Comparison of ENCODE assay signal across 27 cellular contexts in genomic region chr6:164102701-164103100, GRCh38.
"Had no signal": no experiment of that assay in that cellular context is flagged by ENCODE, and none has a peak within 500 bp of the region (broad histone marks: within the 10 kb centered on the region; RNA-seq: fewer than 3 reads in every experiment).

No MANE protein-coding gene starts in this region.

- H3K27ac Mint-ChIP-seq: activated CD4-positive, alpha-beta T cell treated with anti-CD3 and anti-CD28 coated beads for 36 hours; activated CD8-positive, alpha-beta memory T cell treated with anti-CD3 and anti-CD28 coated beads, Interleukin-2, amount 10 ng/mL, durations not matched to agents 7 days and 5 days; activated CD8-positive, alpha-beta T cell treated with anti-CD3 and anti-CD28 coated beads, Interleukin-2, amount 10 ng/mL, durations not matched to agents 7 days and 5 days; activated naive CD8-positive, alpha-beta T cell; activated T-helper 2 cell treated with anti-CD3 and anti-CD28 coated beads, Interferon-gamma antibody, Interleukin-2, Interleukin-4, amounts not matched to agents 10 μg/mL and 5 μg/mL and 100 μg/mL, durations not matched to agents 14 hours and 24 hours and 36 hours; dendritic cell treated with granulocyte-macrophage colony-stimulating factor and Interleukin-4, amounts not matched to agents 40 ng/mL and 50 ng/mL, for 4 days; mesothelial cell of epicardium; naive B cell; stimulated activated effector memory CD8-positive, alpha-beta T cell treated with anti-CD3 and anti-CD28 coated beads, Interleukin-12 subunit alpha, Interleukin-12 subunit beta, amount 100 ng/mL, for 72 hours; stimulated activated naive CD8-positive, alpha-beta T cell treated with anti-CD3 and anti-CD28 coated beads, Interleukin-15, amount 100 ng/mL, for 72 hours; T-helper 2 cell treated with Interferon-gamma antibody and Interleukin-4, amounts not matched to agents 5 μg/mL and 100 μg/mL, for 36 hours had no signal

- H3K4me3 ChIP-seq: adrenal gland, esophagus squamous epithelium, skin epidermis, thyroid gland, upper lobe of left lung, vagina had no signal

- H3K27me3 ChIP-seq: adrenal gland, brain microvascular endothelial cell, esophagus squamous epithelium, thyroid gland, upper lobe of left lung, vagina had no signal

- H3K9me3 ChIP-seq: adrenal gland, esophagus squamous epithelium, thyroid gland, upper lobe of left lung, vagina had no signal

- H3K9me3 Mint-ChIP-seq: activated T-helper 2 cell treated with anti-CD3 and anti-CD28 coated beads, Interferon-gamma antibody, Interleukin-2, Interleukin-4, amounts not matched to agents 10 μg/mL and 5 μg/mL and 100 μg/mL, durations not matched to agents 14 hours and 24 hours and 36 hours; mesothelial cell of epicardium; naive B cell; stimulated activated effector memory CD8-positive, alpha-beta T cell treated with anti-CD3 and anti-CD28 coated beads, Interleukin-12 subunit alpha, Interleukin-12 subunit beta, amount 100 ng/mL, for 72 hours; stimulated activated naive CD8-positive, alpha-beta T cell treated with anti-CD3 and anti-CD28 coated beads, Interleukin-15, amount 100 ng/mL, for 72 hours; T-helper 2 cell treated with Interferon-gamma antibody and Interleukin-4, amounts not matched to agents 5 μg/mL and 100 μg/mL, for 36 hours had no signal

- H3K27ac ChIP-seq: adrenal gland, brain microvascular endothelial cell, epithelial cell of prostate, esophagus squamous epithelium, skin epidermis, thyroid gland, upper lobe of left lung, vagina had no signal

- H3K27me3 Mint-ChIP-seq: activated CD8-positive, alpha-beta memory T cell treated with anti-CD3 and anti-CD28 coated beads, Interleukin-2, amount 10 ng/mL, durations not matched to agents 7 days and 5 days had no signal

- H3K36me3 ChIP-seq: adrenal gland, brain microvascular endothelial cell, esophagus squamous epithelium, thyroid gland, upper lobe of left lung, vagina had no signal

- H3K4me1 ChIP-seq: adrenal gland had no signal

- DNase-seq: activated CD4-positive, alpha-beta T cell treated with anti-CD3 and anti-CD28 coated beads for 36 hours; activated CD4-positive, CD25-positive, alpha-beta regulatory T cell; activated CD8-positive, alpha-beta memory T cell treated with anti-CD3 and anti-CD28 coated beads, Interleukin-2, amount 10 ng/mL, durations not matched to agents 7 days and 5 days; activated CD8-positive, alpha-beta T cell treated with anti-CD3 and anti-CD28 coated beads, Interleukin-2, amount 10 ng/mL, durations not matched to agents 7 days and 5 days; activated naive CD4-positive, alpha-beta T cell treated with Interleukin-2 at 50 U/mL for 16 hours; activated T-cell treated with anti-CD3 and anti-CD28 coated beads, Interleukin-2, amount 50 U/mL, for 48 hours; adrenal gland; aorta; brain microvascular endothelial cell; central memory CD4-positive, alpha-beta T cell; esophagus squamous epithelium; foreskin melanocyte; naive B cell; stimulated activated CD4-positive, alpha-beta T cell treated with anti-CD3 and anti-CD28 coated beads, Interleukin-4, amount 100 ng/mL, for 24 hours; stimulated activated naive CD8-positive, alpha-beta T cell treated with anti-CD3 and anti-CD28 coated beads, Interleukin-15, amount 100 ng/mL, for 72 hours; T-helper 1 cell; thyroid gland; upper lobe of left lung had no signal

- H3K4me3 Mint-ChIP-seq: activated CD4-positive, alpha-beta T cell treated with anti-CD3 and anti-CD28 coated beads for 36 hours; activated CD8-positive, alpha-beta memory T cell treated with anti-CD3 and anti-CD28 coated beads, Interleukin-2, amount 10 ng/mL, durations not matched to agents 7 days and 5 days; activated CD8-positive, alpha-beta T cell treated with anti-CD3 and anti-CD28 coated beads, Interleukin-2, amount 10 ng/mL, durations not matched to agents 7 days and 5 days; activated naive CD8-positive, alpha-beta T cell; dendritic cell treated with granulocyte-macrophage colony-stimulating factor and Interleukin-4, amounts not matched to agents 40 ng/mL and 50 ng/mL, for 4 days; mesothelial cell of epicardium; naive B cell; stimulated activated effector memory CD8-positive, alpha-beta T cell treated with anti-CD3 and anti-CD28 coated beads, Interleukin-12 subunit alpha, Interleukin-12 subunit beta, amount 100 ng/mL, for 72 hours; stimulated activated naive CD8-positive, alpha-beta T cell treated with anti-CD3 and anti-CD28 coated beads, Interleukin-15, amount 100 ng/mL, for 72 hours; T-helper 2 cell treated with Interferon-gamma antibody and Interleukin-4, amounts not matched to agents 5 μg/mL and 100 μg/mL, for 36 hours had no signal

- H3K36me3 Mint-ChIP-seq: activated CD8-positive, alpha-beta memory T cell treated with anti-CD3 and anti-CD28 coated beads, Interleukin-2, amount 10 ng/mL, durations not matched to agents 7 days and 5 days; activated naive CD8-positive, alpha-beta T cell; mesothelial cell of epicardium; naive B cell; stimulated activated effector memory CD8-positive, alpha-beta T cell treated with anti-CD3 and anti-CD28 coated beads, Interleukin-12 subunit alpha, Interleukin-12 subunit beta, amount 100 ng/mL, for 72 hours had no signal

- H3K4me1 Mint-ChIP-seq: activated CD4-positive, alpha-beta T cell treated with anti-CD3 and anti-CD28 coated beads for 36 hours; activated CD8-positive, alpha-beta memory T cell treated with anti-CD3 and anti-CD28 coated beads, Interleukin-2, amount 10 ng/mL, durations not matched to agents 7 days and 5 days; naive B cell; stimulated activated effector memory CD8-positive, alpha-beta T cell treated with anti-CD3 and anti-CD28 coated beads, Interleukin-12 subunit alpha, Interleukin-12 subunit beta, amount 100 ng/mL, for 72 hours; stimulated activated naive CD8-positive, alpha-beta T cell treated with anti-CD3 and anti-CD28 coated beads, Interleukin-15, amount 100 ng/mL, for 72 hours had no signal
